9 cellular contexts compared by ENCODE assay signal in the genomic region with DNA sequence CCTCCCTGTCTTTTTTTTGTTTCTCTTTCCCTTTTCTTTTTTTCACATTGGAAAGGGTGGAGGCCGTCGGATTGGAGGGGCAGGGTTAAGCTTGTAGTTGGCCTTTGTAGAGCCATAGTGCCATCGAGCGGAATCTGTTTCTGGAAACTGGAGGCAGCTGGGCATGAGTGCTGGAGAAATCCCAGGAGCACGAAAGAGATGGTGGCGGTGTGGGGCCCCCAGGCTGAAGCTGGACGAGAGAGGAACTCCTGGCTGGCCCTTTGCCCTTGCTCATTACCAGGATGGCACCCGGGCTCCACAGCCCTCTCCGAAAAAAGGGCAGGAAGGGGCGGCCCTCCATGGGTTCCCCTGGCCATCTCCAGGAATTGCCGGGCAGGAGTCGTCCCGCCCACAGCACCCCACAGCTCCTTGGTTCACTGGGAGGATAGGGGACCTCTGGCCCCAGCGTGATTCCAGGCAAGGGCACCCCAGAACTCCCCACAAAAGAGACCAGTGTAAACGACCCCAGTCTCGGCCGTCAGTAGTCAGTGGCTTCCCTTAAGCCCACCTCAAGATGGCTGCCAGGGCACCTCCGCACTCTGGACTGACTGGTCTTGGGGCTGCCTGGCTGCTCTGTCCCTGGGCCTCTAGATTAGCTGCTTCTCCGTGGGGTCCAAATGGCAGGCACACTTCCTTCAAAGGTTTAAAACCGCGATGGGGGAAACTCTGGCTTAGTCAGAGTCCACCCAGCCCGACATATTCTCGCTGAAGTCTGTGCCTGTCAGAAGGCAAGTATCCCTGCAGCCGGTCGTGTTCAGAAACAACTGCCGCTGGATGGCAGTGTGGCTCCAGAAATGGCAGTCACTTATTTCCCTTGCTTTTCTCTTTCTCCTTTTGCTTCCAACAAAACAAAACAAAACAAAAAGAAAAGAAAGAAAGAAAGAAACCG.
DNase-seq lines count a peak whose midpoint lies in the region; ATAC-seq and TF ChIP-seq lines count a peak whose summit lies in the region.
"Had no signal": no experiment of that assay in that cellular context is flagged by ENCODE, and none has a peak within 500 bp of the region (broad histone marks: within the 10 kb centered on the region; RNA-seq: fewer than 3 reads in every experiment).

No MANE protein-coding gene starts in this region.

- TF ChIP-seq POLR2A in upper lobe of left lung (IDR thresholded peaks at IDR 0.05), result no peak

- TF ChIP-seq CTCF in AG10803 (conservative IDR thresholded peaks at IDR 0.05; ENCODE audit: low read length) (peak; percentile 45), GM23338 (conservative IDR thresholded peaks at IDR 0.05; ENCODE audit: low read depth in 2 of 2) (peak; percentile 52 to 56), omental fat pad (IDR thresholded peaks at IDR 0.05) (no peak), upper lobe of left lung (IDR thresholded peaks at IDR 0.05) (peak in 4 of 6 experiments; percentile 30 to 60 (median 52)), HFFc6 (IDR thresholded peaks at IDR 0.05) (no peak)

- peaks cover 3% of the 10 kb centered on the region; the same call in 1 of the 2 replicates for H3K4me1 ChIP-seq in GM23338 (ENCODE audit: insufficient read depth)
- H3K4me1 ChIP-seq in upper lobe of left lung, result peaks cover 0 to 15% (median under 1%) of the 10 kb centered on the region in 4 donors

- H3K27ac Mint-ChIP-seq in GM23338, result no peak overlapping the region
- H3K27ac Mint-ChIP-seq in HFFc6, result no peak overlapping the region
- H3K27ac Mint-ChIP-seq: stimulated activated naive CD8-positive, alpha-beta T cell treated with anti-CD3 and anti-CD28 coated beads, Interleukin-15, Interleukin-2, amounts not matched to agents 100 ng/mL and 50 ng/mL, for 24 hours had no signal

- H3K4me1 Mint-ChIP-seq in GM23338 (peaks cover 23% of the 10 kb centered on the region), HFFc6 (ENCODE audit: low read depth) (peaks cover 11% of the 10 kb centered on the region)

- H3K9me3 Mint-ChIP-seq in GM23338 (no peaks in the 10 kb centered on the region; the same call in 1 of the 3 replicates), HFFc6 (no peaks in the 10 kb centered on the region)
- H3K9me3 Mint-ChIP-seq: stimulated activated naive CD8-positive, alpha-beta T cell treated with anti-CD3 and anti-CD28 coated beads, Interleukin-15, Interleukin-2, amounts not matched to agents 100 ng/mL and 50 ng/mL, for 24 hours had no signal

- H3K36me3 ChIP-seq in GM23338 (ENCODE audit: insufficient read depth) (no peaks in the 10 kb centered on the region), upper lobe of left lung (no peaks in the 10 kb centered on the region)

- H3K79me2 ChIP-seq in GM23338 (replicated peaks; ENCODE audit: insufficient read depth), result peaks cover 8% of the 10 kb centered on the region

- TF ChIP-seq EP300 in upper lobe of left lung (IDR thresholded peaks at IDR 0.05), result no peak

- no peaks in the 10 kb centered on the region for H4K20me1 ChIP-seq in GM23338 (replicated peaks; ENCODE audit: insufficient read depth)

- no peak overlapping the region for H3K4me2 ChIP-seq in GM23338

- DNase-seq in AG10803 (ENCODE audit: low read depth) (peak; percentile 45), GM23338 (ENCODE audit: low spot score) (peak; percentile 51), OCI-M1 (lab: John Stamatoyannopoulos, UW) (peak; percentile 60), fibroblast of the conjunctiva (ENCODE audit: low read depth) (peak; percentile 79), omental fat pad (ENCODE audit: low spot score) (no peak), upper lobe of left lung (peak in 1 of 2 donors; percentile 64), HFFc6 (no peak)
- peak; percentile 62 for DNase-seq in activated gamma-delta T cell treated with anti-CD3 and anti-CD28 coated beads, Interleukin-2, amount 50 U/mL, for 16 hours (ENCODE audit: low read depth)

- H3K27me3 Mint-ChIP-seq in GM23338 (ENCODE audit: insufficient read depth, low read depth, poor library complexity) (peaks cover 2% of the 10 kb centered on the region), HFFc6 (ENCODE audit: insufficient read depth) (no peaks in the 10 kb centered on the region)
- H3K27me3 Mint-ChIP-seq: stimulated activated naive CD8-positive, alpha-beta T cell treated with anti-CD3 and anti-CD28 coated beads, Interleukin-15, Interleukin-2, amounts not matched to agents 100 ng/mL and 50 ng/mL, for 24 hours had no signal

- whole genome bisulfite sequencing in upper lobe of left lung, 2 donors, result 37 to 50% methylated on average over 1 to 26 of the region's 27 CpGs

- H3K27me3 ChIP-seq in GM23338 (ENCODE audit: insufficient read depth) (no peaks in the 10 kb centered on the region), upper lobe of left lung (no peaks in the 10 kb centered on the region)

- no peak overlapping the region for H2AFZ ChIP-seq in GM23338

- H3K4me3 ChIP-seq in AG10803 (ENCODE audit: low read length) (no peak overlapping the region), GM23338 (no peak overlapping the region), upper lobe of left lung (peak overlapping the region in 2 of 4 donors; percentile 53 to 55)

- peak overlapping the region; percentile 45; the same call in 1 of the 2 replicates for H3K27ac ChIP-seq in GM23338 (ENCODE audit: low read depth)
- H3K27ac ChIP-seq in upper lobe of left lung, result peak overlapping the region in 2 of 4 donors; percentile 37 to 79

- no peaks in the 10 kb centered on the region for H3K9me2 ChIP-seq in GM23338 (ENCODE audit: insufficient read depth)

- H3K36me3 Mint-ChIP-seq in GM23338 (ENCODE audit: low read depth) (peaks cover 35% of the 10 kb centered on the region), HFFc6 (ENCODE audit: low read depth) (no peaks in the 10 kb centered on the region; the same call in 1 of the 2 replicates)

- ATAC-seq in GM23338 (peak; percentile 76), omental fat pad (ENCODE audit: low FRiP score) (peak; percentile 54), upper lobe of left lung (ENCODE audit: low FRiP score in 2 of 2) (peak; percentile 65 to 67)

- no peaks in the 10 kb centered on the region for H3K9me3 ChIP-seq in upper lobe of left lung

- no peak overlapping the region for H3K4me3 Mint-ChIP-seq in GM23338
- H3K4me3 Mint-ChIP-seq in HFFc6, result no peak overlapping the region
- H3K4me3 Mint-ChIP-seq: stimulated activated naive CD8-positive, alpha-beta T cell treated with anti-CD3 and anti-CD28 coated beads, Interleukin-15, Interleukin-2, amounts not matched to agents 100 ng/mL and 50 ng/mL, for 24 hours had no signal

- no peaks in the 10 kb centered on the region for H3F3A ChIP-seq in GM23338 (replicated peaks; ENCODE audit: low read depth)

TF ChIP-seq in GM23338, 12 proteins besides CTCF, POLR2A, EP300 and RAD21 (continues in another document):
- TF ChIP-seq, protein P1, sequence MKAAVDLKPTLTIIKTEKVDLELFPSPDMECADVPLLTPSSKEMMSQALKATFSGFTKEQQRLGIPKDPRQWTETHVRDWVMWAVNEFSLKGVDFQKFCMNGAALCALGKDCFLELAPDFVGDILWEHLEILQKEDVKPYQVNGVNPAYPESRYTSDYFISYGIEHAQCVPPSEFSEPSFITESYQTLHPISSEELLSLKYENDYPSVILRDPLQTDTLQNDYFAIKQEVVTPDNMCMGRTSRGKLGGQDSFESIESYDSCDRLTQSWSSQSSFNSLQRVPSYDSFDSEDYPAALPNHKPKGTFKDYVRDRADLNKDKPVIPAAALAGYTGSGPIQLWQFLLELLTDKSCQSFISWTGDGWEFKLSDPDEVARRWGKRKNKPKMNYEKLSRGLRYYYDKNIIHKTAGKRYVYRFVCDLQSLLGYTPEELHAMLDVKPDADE (IDR thresholded peaks at IDR 0.05), result no peak
- no peak for TF ChIP-seq STAT1 (IDR thresholded peaks at IDR 0.05; ENCODE audit: unreplicated experiment)
- no peak for TF ChIP-seq NANOG (IDR thresholded peaks at IDR 0.05; ENCODE audit: borderline replicate concordance)
- no peak for TF ChIP-seq EZH2 (IDR thresholded peaks at IDR 0.05; ENCODE audit: low read depth, unreplicated experiment)
- no peak for TF ChIP-seq JUNB (IDR thresholded peaks at IDR 0.05; ENCODE audit: unreplicated experiment)
- TF ChIP-seq POLR2AphosphoS5 (IDR thresholded peaks at IDR 0.05; ENCODE audit: low read depth), result no peak
- no peak for TF ChIP-seq CREB1 (CRISPR knock-in tag; IDR thresholded peaks at IDR 0.05; ENCODE audit: low read depth)
- TF ChIP-seq EZH2phosphoT487 (IDR thresholded peaks at IDR 0.05; ENCODE audit: unreplicated experiment), result no peak

Comparison
In these comparisons a context has a peak if more than half of its experiments do, and no peak if none do; other contexts are left out.
1. DNase-seq: peak in AG10803 (single experiment), GM23338 (single experiment), OCI-M1 (single experiment), activated gamma-delta T cell treated with anti-CD3 and anti-CD28 coated beads, Interleukin-2, amount 50 U/mL, for 16 hours (single experiment) and fibroblast of the conjunctiva (single experiment); none in omental fat pad (single experiment) and HFFc6 (single experiment).
2. CTCF ChIP-seq: peak in AG10803 (single experiment), GM23338 (2 of 2) and upper lobe of left lung (4 of 6); none in omental fat pad (0 of 3) and HFFc6 (single experiment).
3. Peak in every context shown above with its lines, with median percentiles within 50 percentile points of each other: ATAC-seq.